ENCODE assay signal across 30 cellular contexts in genomic region chr13:88461272-88462009, GRCh38.
"Had no signal": no experiment of that assay in that cellular context is flagged by ENCODE, and none has a peak within 500 bp of the region (broad histone marks: within the 10 kb centered on the region; RNA-seq: fewer than 3 reads in every experiment).

No MANE protein-coding gene starts in this region.

- ATAC-seq: activated T-cell treated with anti-CD3 and anti-CD28 coated beads, Interleukin-2, amount 50 U/mL, for 72 hours; body of pancreas; effector memory CD8-positive, alpha-beta T cell; gastroesophageal sphincter; naive thymus-derived CD8-positive, alpha-beta T cell; psoas muscle; T-helper 17 cell; upper lobe of right lung had no signal

- DNase-seq: activated CD4-positive, alpha-beta T cell treated with anti-CD3 and anti-CD28 coated beads for 1 hour; activated CD4-positive, alpha-beta T cell treated with anti-CD3 and anti-CD28 coated beads, Interleukin-2, amount 50 U/mL, for 4 hours; activated naive CD4-positive, alpha-beta T cell treated with Interleukin-2 at 50 U/mL for 16 hours; activated T-cell treated with anti-CD3 and anti-CD28 coated beads for 4 hours; activated T-cell treated with anti-CD3 and anti-CD28 coated beads, Interleukin-2, amount 50 U/mL, for 72 hours; anterior cingulate cortex; body of pancreas; cerebellar nuclear complex; colonic mucosa; dorsolateral prefrontal cortex; effector memory CD8-positive, alpha-beta T cell; immature natural killer cell; naive thymus-derived CD8-positive, alpha-beta T cell; occipital lobe; psoas muscle; stimulated activated CD4-positive, alpha-beta T cell treated with anti-CD3 and anti-CD28 coated beads, Interleukin-2, amount 100 ng/mL, for 24 hours; stimulated activated naive CD4-positive, alpha-beta T cell; T-helper 17 cell; T1000; tibial artery; upper lobe of right lung had no signal

- H3K27me3 ChIP-seq: body of pancreas, cardiac muscle cell, colonic mucosa, gastroesophageal sphincter, hepatocyte, suprapubic skin, tibial artery, upper lobe of right lung had no signal

- H3K27me3 Mint-ChIP-seq: activated naive CD8-positive, alpha-beta T cell; effector memory CD8-positive, alpha-beta T cell; memory B cell; naive thymus-derived CD8-positive, alpha-beta T cell; T-helper 17 cell had no signal

- H3K36me3 ChIP-seq: cardiac muscle cell, colonic mucosa, gastroesophageal sphincter, suprapubic skin, tibial artery, upper lobe of right lung had no signal

- H3K36me3 Mint-ChIP-seq: activated naive CD8-positive, alpha-beta T cell; memory B cell; naive thymus-derived CD8-positive, alpha-beta T cell had no signal

- H3K9me3 Mint-ChIP-seq: immature natural killer cell, neural crest cell had no signal

- H3K27ac ChIP-seq: body of pancreas, cardiac muscle cell, colonic mucosa, dorsolateral prefrontal cortex, gastroesophageal sphincter, hepatocyte, parathyroid adenoma, psoas muscle, suprapubic skin, tibial artery, upper lobe of right lung had no signal

- H3K4me1 Mint-ChIP-seq: memory B cell, neural crest cell, T-helper 17 cell had no signal

- H3K4me3 ChIP-seq: body of pancreas, cardiac muscle cell, colonic mucosa, dorsolateral prefrontal cortex, gastroesophageal sphincter, hepatocyte, psoas muscle, smooth muscle cell, suprapubic skin, tibial artery, upper lobe of right lung had no signal

- H3K27ac Mint-ChIP-seq: activated naive CD8-positive, alpha-beta T cell; activated T-cell treated with anti-CD3 and anti-CD28 coated beads, Interleukin-2, amount 50 U/mL, for 72 hours; effector memory CD8-positive, alpha-beta T cell; immature natural killer cell; memory B cell; naive thymus-derived CD8-positive, alpha-beta T cell; T-helper 17 cell had no signal

- H3K4me1 ChIP-seq: body of pancreas, colonic mucosa, gastroesophageal sphincter, parathyroid adenoma, psoas muscle, suprapubic skin, tibial artery, upper lobe of right lung had no signal

- H2AFZ ChIP-seq: hepatocyte, parathyroid adenoma had no signal

- H3K79me2 ChIP-seq: hepatocyte, parathyroid adenoma had no signal

- H3K4me2 ChIP-seq: hepatocyte, smooth muscle cell had no signal

- H3K4me3 Mint-ChIP-seq: activated naive CD8-positive, alpha-beta T cell; activated T-cell treated with anti-CD3 and anti-CD28 coated beads, Interleukin-2, amount 50 U/mL, for 72 hours; effector memory CD8-positive, alpha-beta T cell; immature natural killer cell; memory B cell; naive thymus-derived CD8-positive, alpha-beta T cell; neural crest cell; T-helper 17 cell had no signal

- H3K9me3 ChIP-seq: body of pancreas, colonic mucosa, gastroesophageal sphincter, psoas muscle, suprapubic skin, tibial artery, upper lobe of right lung had no signal

- H3K9ac ChIP-seq: parathyroid adenoma had no signal
